12 cellular contexts compared by ENCODE assay signal in genomic region chr2:101733257-101733993, GRCh38. TPM values are rescaled to one million over a fixed set of nuclear protein-coding genes. Genes with fewer than 3 reads are reported as not detected.
A peak's percentile ranks its signal among the peaks of the same experiment; 100 is the strongest.
DNase-seq lines count a peak whose midpoint lies in the region; ATAC-seq and TF ChIP-seq lines count a peak whose summit lies in the region.
"Had no signal": no experiment of that assay in that cellular context is flagged by ENCODE, and none has a peak within 500 bp of the region (broad histone marks: within the 10 kb centered on the region; RNA-seq: fewer than 3 reads in every experiment).

No MANE protein-coding gene starts in this region.

- peak overlapping the region; percentile 4; the same call in 1 of the 2 replicates for H3K4me2 ChIP-seq in DOHH2 (ENCODE audit: low read length)
- H3K4me2 ChIP-seq in trophoblast cell (ENCODE audit: low read length) = no peak overlapping the region

- POLR2A ChIA-PET in Panc1 (lab: Charles Lee) = no interaction called here

- TF ChIP-seq CTCF in DOHH2 (IDR thresholded peaks at IDR 0.05; ENCODE audit: low read depth, low read length, poor library complexity, severe bottlenecking) (no peak), Panc1 (IDR thresholded peaks at IDR 0.05) (no peak), esophagus squamous epithelium (IDR thresholded peaks at IDR 0.05) (no peak)

- H3K36me3 ChIP-seq in DOHH2 (ENCODE audit: control insufficient read depth, low read length) (0 out of 2 replicates have a peak, but pooled peaks cover 6% of the 10 kb centered on the region), Panc1 (ENCODE audit: control insufficient read depth, insufficient read depth, low read length) (no peaks in the 10 kb centered on the region), trophoblast cell (ENCODE audit: control insufficient read depth in 1 of 2, insufficient read depth in 2 of 2, low read length in 2 of 2) (peaks cover 2 to 3% of the 10 kb centered on the region in 2 experiments), esophagus squamous epithelium (no peaks in the 10 kb centered on the region)
- H3K36me3 ChIP-seq: suprapubic skin had no signal

- H3K4me1 ChIP-seq in DOHH2 (ENCODE audit: control insufficient read depth, low read length) (peaks cover 86% of the 10 kb centered on the region), Panc1 (ENCODE audit: control insufficient read depth, insufficient read depth, low read length) (no peaks in the 10 kb centered on the region), trophoblast cell (ENCODE audit: control insufficient read depth in 1 of 2, insufficient read depth in 2 of 2, low read length in 2 of 2) (peaks cover 8 to 13% of the 10 kb centered on the region in 2 experiments), esophagus squamous epithelium (peaks cover 6 to 72% (median 46%) of the 10 kb centered on the region in 3 donors)

- no CpG with 5 or more reads among the region's 4 CpGs for WGBS in trophoblast cell (ENCODE audit: extremely low coverage, insufficient coverage, insufficient read length)
- WGBS in esophagus squamous epithelium, 2 donors = 66 to 84% methylated on average over 2 to 4 of the region's 4 CpGs

- no peak overlapping the region for H2BK120ac ChIP-seq in trophoblast cell (ENCODE audit: insufficient read depth, low read length, poor library complexity)

- no peak overlapping the region for H3K23ac ChIP-seq in trophoblast cell (ENCODE audit: low read length)

- H3K18ac ChIP-seq in trophoblast cell (ENCODE audit: low read length) = no peak overlapping the region

- H3K9me3 ChIP-seq in DOHH2 (ENCODE audit: control insufficient read depth, insufficient read depth, low read length) (no peaks in the 10 kb centered on the region), Panc1 (ENCODE audit: control insufficient read depth, insufficient read depth, low read depth, low read length) (no peaks in the 10 kb centered on the region), trophoblast cell (ENCODE audit: insufficient read depth, low read depth, low read length) (no peaks in the 10 kb centered on the region), esophagus squamous epithelium (no peaks in the 10 kb centered on the region)
- H3K9me3 ChIP-seq: suprapubic skin had no signal

- no peak overlapping the region for H2BK12ac ChIP-seq in trophoblast cell (ENCODE audit: low read length)

- no peak overlapping the region for H4K12ac ChIP-seq in trophoblast cell (ENCODE audit: low read depth, low read length)

- 0 out of 2 replicates have a peak, but pooled peaks cover 3% of the 10 kb centered on the region for H3F3A ChIP-seq in DOHH2 (ENCODE audit: control insufficient read depth, insufficient read depth)

- H3K4me3 ChIP-seq in DOHH2 (ENCODE audit: low read length) = no peak overlapping the region
- H3K4me3 ChIP-seq in Panc1 (ENCODE audit: low read depth in 2 of 2, low read length in 2 of 2) = no peak overlapping the region
- H3K4me3 ChIP-seq in trophoblast cell (ENCODE audit: low read depth, low read length) = no peak overlapping the region
- no peak overlapping the region for H3K4me3 ChIP-seq in esophagus squamous epithelium
- H3K4me3 ChIP-seq: suprapubic skin had no signal

- H3K27ac ChIP-seq in DOHH2 (ENCODE audit: low read depth, low read length) (no peak overlapping the region), Panc1 (ENCODE audit: low read length) (no peak overlapping the region), trophoblast cell (ENCODE audit: low read depth, low read length) (no peak overlapping the region), esophagus squamous epithelium (no peak overlapping the region)
- H3K27ac ChIP-seq: suprapubic skin had no signal

- no peak for TF ChIP-seq POLR2A in esophagus squamous epithelium (IDR thresholded peaks at IDR 0.05)

- in situ Hi-C loops in Panc1 (cut with HindIII; ENCODE audit: low pct_unique_long_range_greater_than_20kb, low sequenced_read_pairs) = no loop called here

- no peak overlapping the region for H4K91ac ChIP-seq in trophoblast cell (ENCODE audit: low read depth, low read length)

- H3K9me2 ChIP-seq in DOHH2 (replicated peaks; ENCODE audit: control insufficient read depth, low read length) = no peaks in the 10 kb centered on the region

- peak overlapping the region; percentile 30 for H3K4ac ChIP-seq in trophoblast cell (ENCODE audit: low read depth, low read length)

- no peak overlapping the region for H2AFZ ChIP-seq in trophoblast cell (ENCODE audit: insufficient read depth, low read length, poor library complexity)

- CTCF ChIA-PET in Panc1 (lab: Charles Lee) = no interaction called here

- H3K79me2 ChIP-seq in DOHH2 (ENCODE audit: control insufficient read depth, low read length) (peaks cover 99% of the 10 kb centered on the region), trophoblast cell (ENCODE audit: control insufficient read depth, insufficient read depth, low read length, poor library complexity) (peaks cover 32% of the 10 kb centered on the region)

- H4K8ac ChIP-seq in trophoblast cell (ENCODE audit: low read depth, low read length) = no peak overlapping the region

- H3K9ac ChIP-seq in trophoblast cell (ENCODE audit: low read length) = no peak overlapping the region

- H4K20me1 ChIP-seq in DOHH2 (ENCODE audit: control insufficient read depth, insufficient read depth, low read depth, low read length) = peaks cover 51% of the 10 kb centered on the region

- no peak overlapping the region for H3K14ac ChIP-seq in trophoblast cell (ENCODE audit: low read length)

- H3K79me1 ChIP-seq in trophoblast cell (ENCODE audit: low read length) = no peaks in the 10 kb centered on the region

- ATAC-seq in Panc1 = peak; percentile 27; the same call in 1 of the 2 replicates
- ATAC-seq in Right ventricle myocardium superior (ENCODE audit: poor library complexity) = peak; percentile 70
- no peak for ATAC-seq in HG02938 (IDR thresholded peaks at IDR 0.05; ENCODE audit: unreplicated experiment)

- DNase-seq in Panc1 (ENCODE audit: low read depth, low spot score) (no peak), Right ventricle myocardium superior (no peak), trophoblast cell (no peak), SHP77 (lab: John Stamatoyannopoulos, UW) (no peak), esophagus squamous epithelium (lab: John Stamatoyannopoulos, UW) (no peak)
- DNase-seq: effector CD4-positive, alpha-beta T cell; EL; NCI-H1436; stimulated activated CD4-positive, alpha-beta T cell treated with anti-CD3 and anti-CD28 coated beads, Interleukin-2, amount 100 ng/mL, for 48 hours had no signal

- BruUV-seq in Panc1 (replicated peaks; lab: Mats Ljungman, UMichigan) = no TSS peak

- intact Hi-C loops in Panc1 (cut with micrococcal nuclease; ENCODE audit: unreplicated experiment) = no loop called here
- intact Hi-C loops in Right ventricle myocardium superior (cut with DNase I) = no loop called here
- intact Hi-C loops in esophagus squamous epithelium (cut with DNase I) = no loop called here

- H2BK5ac ChIP-seq in trophoblast cell (ENCODE audit: low read depth, low read length, poor library complexity) = no peak overlapping the region

- H3K27me3 ChIP-seq in DOHH2 (ENCODE audit: control insufficient read depth, low read length) = no peaks in the 10 kb centered on the region
- H3K27me3 ChIP-seq in Panc1 (ENCODE audit: control insufficient read depth, insufficient read depth, low read length) = no peaks in the 10 kb centered on the region
- no peaks in the 10 kb centered on the region for H3K27me3 ChIP-seq in trophoblast cell (ENCODE audit: insufficient read depth, low read length)
- H3K27me3 ChIP-seq in esophagus squamous epithelium = no peaks in the 10 kb centered on the region
- H3K27me3 ChIP-seq: suprapubic skin had no signal

- H2AK5ac ChIP-seq in trophoblast cell (ENCODE audit: low read length) = no peak overlapping the region

RNA-seq across cellular contexts. Expression of gene MAP4K4, which starts 35.9 kb away (rescaled TPM):
- total RNA-seq in Panc1 (2021; ENCODE audit: unreplicated experiment) (68.5 TPM), Right ventricle myocardium superior (76.9 TPM), esophagus squamous epithelium (100 to 1,000 TPM in 1 of 4 donors, 10 to 100 TPM in 3; 46.0 to 121 (median 53.9) TPM)
- polyA plus RNA-seq in Panc1 (2012; ENCODE audit: insufficient read length) = 45.9 TPM
- 168 and 169 TPM in 2 replicates for polyA plus RNA-seq in trophoblast cell (2013)
